In genomic region chr10:133325392-133325760, GRCh38 we compare ENCODE assay signal across 10 cellular contexts. TPM values are rescaled to one million over a fixed set of nuclear protein-coding genes. Genes with fewer than 3 reads are reported as not detected.
A peak's percentile ranks its signal among the peaks of the same experiment; 100 is the strongest.
DNase-seq lines count a peak whose midpoint lies in the region; ATAC-seq and TF ChIP-seq lines count a peak whose summit lies in the region.
"Had no signal": no experiment of that assay in that cellular context is flagged by ENCODE, and none has a peak within 500 bp of the region (broad histone marks: within the 10 kb centered on the region; RNA-seq: fewer than 3 reads in every experiment).

No MANE protein-coding gene starts in this region.

- H3K79me2 ChIP-seq in MM.1S (ENCODE audit: low read length): no peaks in the 10 kb centered on the region

- POLR2A ChIA-PET in BJ (lab: Charles Lee): no interaction called here

- ATAC-seq in omental fat pad (ENCODE audit: low FRiP score) (no peak), HG03460 (IDR thresholded peaks at IDR 0.05; ENCODE audit: unreplicated experiment) (no peak)

- TF ChIP-seq CTCF in BJ (IDR thresholded peaks at IDR 0.05; ENCODE audit: insufficient read depth, low read depth, low read length) (no peak), MM.1S (IDR thresholded peaks at IDR 0.05; ENCODE audit: low read length) (no peak), dorsolateral prefrontal cortex (IDR thresholded peaks at IDR 0.05 in 54 of 56, conservative IDR thresholded peaks at IDR 0.05 in 2 of 56; ENCODE audit: low read depth in 1 of 56, partially characterized antibody in 56 of 56) (no peak), nephron progenitor cell (IDR thresholded peaks at IDR 0.05) (no peak), omental fat pad (IDR thresholded peaks at IDR 0.05) (no peak)

- no peaks in the 10 kb centered on the region for H4K20me1 ChIP-seq in MM.1S (ENCODE audit: insufficient read depth, low read length)

- DNase-seq in BJ (ENCODE audit: low read depth): no peak
- no peak for DNase-seq in MM.1S
- DNase-seq in dorsolateral prefrontal cortex: peak in 1 of 10 donors; percentile 33
- peak; percentile 55 for DNase-seq in nephron progenitor cell
- DNase-seq in omental fat pad (ENCODE audit: low spot score): no peak
- no peak for DNase-seq in SKM-1 (lab: John Stamatoyannopoulos, UW; ENCODE audit: unreplicated experiment)
- DNase-seq in AML-193 (lab: John Stamatoyannopoulos, UW): no peak
- DNase-seq: Kasumi-1 had no signal

- H3K27me3 Mint-ChIP-seq in nephron progenitor cell (ENCODE audit: low read depth, poor library complexity): peaks cover 59% of the 10 kb centered on the region

- no peak overlapping the region for H2AFZ ChIP-seq in MM.1S (ENCODE audit: low read length)

- intact Hi-C loops in dorsolateral prefrontal cortex (cut with DNase I): loop anchor here (5.0 kb wide), 2 partner anchors 47 to 52 kb away; partner anchors contain the start of genes ECHS1 (in 1 of the 2) and PAOX (in 1 of the 2)

- peaks cover 5% of the 10 kb centered on the region for H3K9me3 Mint-ChIP-seq in nephron progenitor cell

- peak overlapping the region; percentile 47; the same call in 1 of the 2 replicates for H3K4me2 ChIP-seq in MM.1S (ENCODE audit: low read depth, low read length)

- no peaks in the 10 kb centered on the region for H3K9me2 ChIP-seq in MM.1S (replicated peaks; ENCODE audit: insufficient read depth, low read length)

- CTCF ChIA-PET in BJ (lab: Yijun Ruan, JAX): interaction anchor here (0.6 to 2.0 kb wide), 2 partner anchors 10 to 454 kb away, joined by 3 to 6 read pairs; no protein-coding TSS in a partner anchor

- H3K36me3 ChIP-seq in BJ (ENCODE audit: control insufficient read depth, insufficient read depth, low read length) (no peaks in the 10 kb centered on the region), MM.1S (replicated peaks; ENCODE audit: insufficient read depth, low read length) (no peaks in the 10 kb centered on the region)

- H3K4me1 Mint-ChIP-seq in nephron progenitor cell: peaks cover 21% of the 10 kb centered on the region

- peak overlapping the region; percentile 80 for H3K4me3 Mint-ChIP-seq in nephron progenitor cell

- H3K36me3 Mint-ChIP-seq in nephron progenitor cell (ENCODE audit: low read depth): no peaks in the 10 kb centered on the region

- H3F3A ChIP-seq in MM.1S (ENCODE audit: insufficient read depth, low read length): no peaks in the 10 kb centered on the region

- no peaks in the 10 kb centered on the region for H3K4me1 ChIP-seq in MM.1S (ENCODE audit: low read length)

- no peaks in the 10 kb centered on the region for H3K9me3 ChIP-seq in MM.1S (replicated peaks; ENCODE audit: insufficient read depth, low read length)

- no peak overlapping the region for H3K27ac Mint-ChIP-seq in nephron progenitor cell

- peak overlapping the region; percentile 53 for H3K4me3 ChIP-seq in BJ (ENCODE audit: low read depth, low read length)
- H3K4me3 ChIP-seq in MM.1S (ENCODE audit: low read length): no peak overlapping the region
- peak overlapping the region; percentile 20 to 68 (median 48) for H3K4me3 ChIP-seq in dorsolateral prefrontal cortex

- H3K27ac ChIP-seq in MM.1S (ENCODE audit: low read length) (no peak overlapping the region), dorsolateral prefrontal cortex (peak overlapping the region in 13 of 59 donors; percentile 1 to 59 (median 22))

- H3K9ac ChIP-seq in MM.1S (ENCODE audit: low read length): no peak overlapping the region

- H3K27me3 ChIP-seq in BJ (ENCODE audit: control insufficient read depth, insufficient read depth, low read length): peaks cover 8% of the 10 kb centered on the region
- peaks cover 46% of the 10 kb centered on the region for H3K27me3 ChIP-seq in MM.1S (replicated peaks; ENCODE audit: insufficient read depth, low read length)
- H3K27me3 ChIP-seq in dorsolateral prefrontal cortex: peaks cover 0 to 45% (median 21%) of the 10 kb centered on the region in 45 donors

RNA-seq across cellular contexts. Expression of gene CALY, which starts 11.3 kb away (rescaled TPM):
- 0.31 and 0.91 TPM in 2 replicates for polyA plus RNA-seq in BJ (2011; rRNA removed)
- polyA minus RNA-seq in BJ (2011; rRNA and poly(A)+ RNA removed): not detected in 2 replicates
- total RNA-seq in dorsolateral prefrontal cortex: 100 to 1,000 TPM in 119 of 120 experiments, 10 to 100 TPM in 1; 79.8 to 353 (median 247) TPM
- total RNA-seq in omental fat pad: not detected
- total RNA-seq: lung microvascular endothelial cell had no signal

RNA-seq across cellular contexts. Expression of gene ZNF511, which starts 16.7 kb away (rescaled TPM):
- 29.3 and 32.9 TPM in 2 replicates for polyA plus RNA-seq in BJ (2011; rRNA removed)
- polyA minus RNA-seq in BJ (2011; rRNA and poly(A)+ RNA removed): 9.9 and 17.7 TPM in 2 replicates
- total RNA-seq in dorsolateral prefrontal cortex: 10 to 100 TPM; 15.3 to 36.6 (median 26.1) TPM
- total RNA-seq in omental fat pad: 10 to 100 TPM; 19.3 to 40.2 (median 23.3) TPM

RNA-seq across cellular contexts. Expression of gene TUBGCP2, which starts 16.7 kb away (rescaled TPM):
- 44.2 and 55.8 TPM in 2 replicates for polyA plus RNA-seq in BJ (2011; rRNA removed)
- 47.1 and 73.0 TPM in 2 replicates for polyA minus RNA-seq in BJ (2011; rRNA and poly(A)+ RNA removed)
- total RNA-seq in dorsolateral prefrontal cortex (10 to 100 TPM; 43.1 to 87.2 (median 61.0) TPM), omental fat pad (10 to 100 TPM; 29.0 to 44.5 (median 36.3) TPM)

RNA-seq across cellular contexts. Expression of gene PRAP1, which starts 21.8 kb away (rescaled TPM):
- not detected in 2 replicates for polyA plus RNA-seq in BJ (2011; rRNA removed)
- polyA minus RNA-seq in BJ (2011; rRNA and poly(A)+ RNA removed): not detected in 2 replicates
- total RNA-seq in dorsolateral prefrontal cortex (1 to 10 TPM in 3 of 120 experiments, under 1 TPM in 10, not detected in 107; 0.54 to 1.3 (median 0.75) TPM), omental fat pad (1 to 10 TPM in 1 of 4 donors, not detected in 3; 3.3 TPM)
- total RNA-seq: lung microvascular endothelial cell had no signal

RNA-seq across cellular contexts. Expression of gene FUOM, which starts 32.4 kb away (rescaled TPM):
- 40.6 and 49.8 TPM in 2 replicates for polyA plus RNA-seq in BJ (2011; rRNA removed)
- 6.6 and 7.2 TPM in 2 replicates for polyA minus RNA-seq in BJ (2011; rRNA and poly(A)+ RNA removed)
- 1 to 10 TPM in 119 of 120 experiments, under 1 TPM in 1; 0.85 to 9.8 (median 4.0) TPM for total RNA-seq in dorsolateral prefrontal cortex
- 10 to 100 TPM; 20.6 to 34.3 (median 24.1) TPM for total RNA-seq in omental fat pad

Comparison
In these comparisons a context has a peak if more than half of its experiments do, and no peak if none do; other contexts are left out.
1. RNA of gene CALY, which starts 11.3 kb away (total RNA-seq): 79.8 to 353 TPM in dorsolateral prefrontal cortex; not detected in omental fat pad; every median in the first group is over 10 times any median in the second.